1 cellular context compared by ENCODE assay signal in the genomic region with DNA sequence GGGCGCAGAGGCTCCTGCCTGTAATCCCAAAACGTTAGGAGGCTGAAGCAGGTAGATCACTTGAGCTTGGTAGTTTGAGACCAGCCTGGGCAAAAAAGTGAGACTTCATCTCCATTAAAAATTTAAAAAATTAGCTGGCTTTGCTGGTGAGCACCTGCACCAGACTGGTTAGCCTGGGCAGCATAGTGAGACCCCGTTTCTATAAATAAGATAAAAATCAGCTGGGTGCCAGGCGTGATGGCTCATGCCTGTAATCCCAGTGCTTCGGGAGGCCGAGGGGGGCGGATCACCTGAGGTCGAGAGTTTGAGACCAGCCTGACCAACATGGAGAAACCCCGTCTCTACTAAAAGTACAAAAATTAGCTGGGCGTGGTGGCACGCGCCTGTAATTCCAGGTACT.
TF ChIP-seq lines count a peak whose summit lies in the region.

No MANE protein-coding gene starts in this region.

TF ChIP-seq in HepG2, 621 proteins besides CTCF, POLR2A, EP300 and RAD21:
- TF ChIP-seq, protein P1, sequence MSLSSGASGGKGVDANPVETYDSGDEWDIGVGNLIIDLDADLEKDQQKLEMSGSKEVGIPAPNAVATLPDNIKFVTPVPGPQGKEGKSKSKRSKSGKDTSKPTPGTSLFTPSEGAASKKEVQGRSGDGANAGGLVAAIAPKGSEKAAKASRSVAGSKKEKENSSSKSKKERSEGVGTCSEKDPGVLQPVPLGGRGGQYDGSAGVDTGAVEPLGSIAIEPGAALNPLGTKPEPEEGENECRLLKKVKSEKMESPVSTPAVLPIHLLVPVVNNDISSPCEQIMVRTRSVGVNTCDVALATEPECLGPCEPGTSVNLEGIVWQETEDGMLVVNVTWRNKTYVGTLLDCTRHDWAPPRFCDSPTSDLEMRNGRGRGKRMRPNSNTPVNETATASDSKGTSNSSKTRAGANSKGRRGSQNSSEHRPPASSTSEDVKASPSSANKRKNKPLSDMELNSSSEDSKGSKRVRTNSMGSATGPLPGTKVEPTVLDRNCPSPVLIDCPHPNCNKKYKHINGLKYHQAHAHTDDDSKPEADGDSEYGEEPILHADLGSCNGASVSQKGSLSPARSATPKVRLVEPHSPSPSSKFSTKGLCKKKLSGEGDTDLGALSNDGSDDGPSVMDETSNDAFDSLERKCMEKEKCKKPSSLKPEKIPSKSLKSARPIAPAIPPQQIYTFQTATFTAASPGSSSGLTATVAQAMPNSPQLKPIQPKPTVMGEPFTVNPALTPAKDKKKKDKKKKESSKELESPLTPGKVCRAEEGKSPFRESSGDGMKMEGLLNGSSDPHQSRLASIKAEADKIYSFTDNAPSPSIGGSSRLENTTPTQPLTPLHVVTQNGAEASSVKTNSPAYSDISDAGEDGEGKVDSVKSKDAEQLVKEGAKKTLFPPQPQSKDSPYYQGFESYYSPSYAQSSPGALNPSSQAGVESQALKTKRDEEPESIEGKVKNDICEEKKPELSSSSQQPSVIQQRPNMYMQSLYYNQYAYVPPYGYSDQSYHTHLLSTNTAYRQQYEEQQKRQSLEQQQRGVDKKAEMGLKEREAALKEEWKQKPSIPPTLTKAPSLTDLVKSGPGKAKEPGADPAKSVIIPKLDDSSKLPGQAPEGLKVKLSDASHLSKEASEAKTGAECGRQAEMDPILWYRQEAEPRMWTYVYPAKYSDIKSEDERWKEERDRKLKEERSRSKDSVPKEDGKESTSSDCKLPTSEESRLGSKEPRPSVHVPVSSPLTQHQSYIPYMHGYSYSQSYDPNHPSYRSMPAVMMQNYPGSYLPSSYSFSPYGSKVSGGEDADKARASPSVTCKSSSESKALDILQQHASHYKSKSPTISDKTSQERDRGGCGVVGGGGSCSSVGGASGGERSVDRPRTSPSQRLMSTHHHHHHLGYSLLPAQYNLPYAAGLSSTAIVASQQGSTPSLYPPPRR (CRISPR knock-in tag; IDR thresholded peaks at IDR 0.05; ENCODE audit: borderline replicate concordance): no peak
- TF ChIP-seq ZNF121 (CRISPR knock-in tag; IDR thresholded peaks at IDR 0.05) (peak; percentile 73), ZNF775 (CRISPR knock-in tag; IDR thresholded peaks at IDR 0.05; ENCODE audit: borderline replicate concordance) (no peak), POLR2G (IDR thresholded peaks at IDR 0.05; ENCODE audit: low read depth, low read length) (no peak), ZNF337 (CRISPR knock-in tag; IDR thresholded peaks at IDR 0.05; ENCODE audit: borderline replicate concordance, low read depth) (no peak), ZNF460 (CRISPR knock-in tag; IDR thresholded peaks at IDR 0.05; ENCODE audit: borderline replicate concordance) (no peak)
